Comparison of ENCODE assay signal across 20 cellular contexts in the genomic region with DNA sequence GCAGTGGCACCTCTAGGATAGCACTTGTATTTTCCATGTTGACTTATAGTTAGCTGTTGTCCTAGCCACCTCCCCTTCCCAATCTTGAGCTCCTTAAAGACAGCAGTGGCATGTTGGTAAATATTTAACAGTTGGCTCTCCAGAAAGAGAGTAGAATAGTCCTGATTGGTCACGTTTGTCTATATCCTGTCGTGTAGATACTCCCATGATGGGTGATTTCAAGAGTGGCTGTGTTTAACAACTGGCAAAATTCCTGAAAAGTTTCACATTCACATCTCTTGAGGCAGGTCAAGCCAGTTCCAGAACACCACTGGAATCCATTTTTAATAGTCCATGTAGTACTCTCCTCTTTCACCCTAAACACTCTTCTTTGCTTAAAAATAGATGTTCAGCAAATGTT.
"Had no signal": no experiment of that assay in that cellular context is flagged by ENCODE, and none has a peak within 500 bp of the region (broad histone marks: within the 10 kb centered on the region; RNA-seq: fewer than 3 reads in every experiment).

No MANE protein-coding gene starts in this region.

- DNase-seq: Karpas-422, KG1, MM.1S, NCI-H1092 treated with DMSO at 0.1 percent for 48 hours, NCI-H1436, NCI-H187, NCI-H2029, NCI-H2081 treated with DMSO at 0.1 percent for 48 hours, NCI-H2171, NCI-H226, NCI-H446, NCI-H510A, NCI-H524 treated with DMSO at 0.1 percent for 48 hours, NCI-H69, NCI-H774, Right ventricle myocardium superior, RPMI8226, SIG-M5 had no signal

- H3K27me3 ChIP-seq: SJSA1 had no signal

- H3K4me3 ChIP-seq: SJSA1, SK-N-MC had no signal

- H3K27ac ChIP-seq: SJSA1, SK-N-MC had no signal

- H3K9me3 ChIP-seq: SJSA1 had no signal

- H3K36me3 ChIP-seq: SJSA1 had no signal
